1 cellular context compared by ENCODE assay signal in genomic region chr3:49519266-49519665, GRCh38.
TF ChIP-seq lines count a peak whose summit lies in the region.

No MANE protein-coding gene starts in this region.

TF ChIP-seq in GM23338, 12 proteins besides CTCF, POLR2A, EP300 and RAD21 (continued from another document):
- no peak for TF ChIP-seq ZNF462 (CRISPR knock-in tag; IDR thresholded peaks at IDR 0.05)
- no peak for TF ChIP-seq EZH2 (IDR thresholded peaks at IDR 0.05; ENCODE audit: low read depth, unreplicated experiment)
